In the genomic region with DNA sequence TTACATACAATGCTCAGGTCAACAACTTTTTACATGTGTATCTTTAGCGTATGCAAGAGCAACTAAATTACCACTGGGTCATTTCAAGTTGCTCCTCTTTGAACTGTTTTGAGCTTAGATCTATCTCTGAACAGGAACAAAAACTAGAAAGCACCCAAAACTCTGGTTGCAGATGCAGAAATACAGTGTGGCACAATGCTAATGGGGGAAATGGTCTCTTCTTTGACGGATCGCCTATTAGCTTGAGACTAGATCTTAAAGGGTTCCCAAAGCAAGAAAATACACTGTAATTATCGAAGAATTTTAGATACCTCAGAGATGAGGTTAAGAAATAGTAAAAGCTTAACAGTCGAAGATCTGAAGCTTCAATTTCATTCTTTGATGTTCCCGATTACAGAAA, we compare ENCODE assay signal across 8 cellular contexts. TPM values are rescaled to one million over a fixed set of nuclear protein-coding genes. Genes with fewer than 3 reads are reported as not detected.
A peak's percentile ranks its signal among the peaks of the same experiment; 100 is the strongest.
DNase-seq lines count a peak whose midpoint lies in the region; ATAC-seq and TF ChIP-seq lines count a peak whose summit lies in the region.

No MANE protein-coding gene starts in this region.

- no peak for TF ChIP-seq EP300 in stomach (IDR thresholded peaks at IDR 0.05)

- no peaks in the 10 kb centered on the region for H3K9me3 ChIP-seq in CD8-positive, alpha-beta T cell (ENCODE audit: low read length)
- no peaks in the 10 kb centered on the region for H3K9me3 ChIP-seq in iPS-20b (ENCODE audit: insufficient read depth, low read depth, low read length)
- no peaks in the 10 kb centered on the region for H3K9me3 ChIP-seq in stomach

- no peak for TF ChIP-seq POLR2A in stomach (IDR thresholded peaks at IDR 0.05)

- peaks cover 70% of the 10 kb centered on the region for H3K4me1 ChIP-seq in CD8-positive, alpha-beta T cell (ENCODE audit: insufficient read depth, low read length)
- H3K4me1 ChIP-seq in iPS-20b (ENCODE audit: insufficient read depth, low read length) = peaks cover 18% of the 10 kb centered on the region
- H3K4me1 ChIP-seq in stomach = peaks cover 15 to 79% (median 56%) of the 10 kb centered on the region in 4 donors

- H3K27ac Mint-ChIP-seq in CD8-positive, alpha-beta T cell = peak overlapping the region; percentile 97
- peak overlapping the region; percentile 89 for H3K27ac Mint-ChIP-seq in activated CD8-positive, alpha-beta T cell treated with anti-CD3 and anti-CD28 coated beads, Interleukin-2, amount 10 ng/mL, durations not matched to agents 7 days and 5 days

- no peaks in the 10 kb centered on the region for H3K9me3 Mint-ChIP-seq in CD8-positive, alpha-beta T cell
- H3K9me3 Mint-ChIP-seq in activated CD8-positive, alpha-beta T cell treated with anti-CD3 and anti-CD28 coated beads, Interleukin-2, amount 10 ng/mL, durations not matched to agents 7 days and 5 days (ENCODE audit: insufficient read depth) = peaks cover 4% of the 10 kb centered on the region

- POLR2A ChIA-PET in CD8-positive, alpha-beta T cell (lab: Charles Lee) = interaction anchor here (0.6 to 3.6 kb wide), 13 partner anchors 8 to 1089 kb away, joined by 3 to 31 read pairs (median 5); a partner anchor contains a TSS
- POLR2A ChIA-PET in activated CD8-positive, alpha-beta T cell treated with anti-CD3 and anti-CD28 coated beads, Interleukin-2, amount 10 ng/mL, durations not matched to agents 7 days and 5 days (lab: Charles Lee) = interaction anchor here (0.8 to 2.0 kb wide), 7 partner anchors 8 to 271 kb away, joined by 4 to 12 read pairs (median 5); a partner anchor contains a TSS

- intact Hi-C loops in CD8-positive, alpha-beta T cell (cut with DNase I, micrococcal nuclease) = loop anchor here (1.0 to 10.0 kb wide), 10 partner anchors 8 to 1057 kb away; a partner anchor contains a TSS
- intact Hi-C loops in stomach (cut with DNase I; ENCODE audit: low total_unique reads) = no loop called here

- H3K36me3 Mint-ChIP-seq in CD8-positive, alpha-beta T cell = peaks cover 37% of the 10 kb centered on the region
- peaks cover 22% of the 10 kb centered on the region for H3K36me3 Mint-ChIP-seq in activated CD8-positive, alpha-beta T cell treated with anti-CD3 and anti-CD28 coated beads, Interleukin-2, amount 10 ng/mL, durations not matched to agents 7 days and 5 days (ENCODE audit: low read depth)

- no peaks in the 10 kb centered on the region for H3K27me3 ChIP-seq in CD8-positive, alpha-beta T cell (ENCODE audit: insufficient read depth, low read length)
- H3K27me3 ChIP-seq in HL-60 (ENCODE audit: insufficient read depth, poor library complexity, severe bottlenecking) = peaks cover 11% of the 10 kb centered on the region
- peaks cover 39% of the 10 kb centered on the region for H3K27me3 ChIP-seq in iPS-20b (ENCODE audit: insufficient read depth, low read length)
- H3K27me3 ChIP-seq in stomach = no peaks in the 10 kb centered on the region

- H3K4me1 Mint-ChIP-seq in CD8-positive, alpha-beta T cell (ENCODE audit: low read depth) = peaks cover 78% of the 10 kb centered on the region
- peaks cover 77% of the 10 kb centered on the region for H3K4me1 Mint-ChIP-seq in activated CD8-positive, alpha-beta T cell treated with anti-CD3 and anti-CD28 coated beads, Interleukin-2, amount 10 ng/mL, durations not matched to agents 7 days and 5 days (ENCODE audit: low read depth)

- H3K4me3 Mint-ChIP-seq in CD8-positive, alpha-beta T cell = peak overlapping the region; percentile 93
- H3K4me3 Mint-ChIP-seq in activated CD8-positive, alpha-beta T cell treated with anti-CD3 and anti-CD28 coated beads, Interleukin-2, amount 10 ng/mL, durations not matched to agents 7 days and 5 days = peak overlapping the region; percentile 92

- H3K27ac ChIP-seq in CD8-positive, alpha-beta T cell (ENCODE audit: low read depth, low read length) = peak overlapping the region; percentile 92
- peak overlapping the region; percentile 93 for H3K27ac ChIP-seq in HL-60 (replicated peaks)
- H3K27ac ChIP-seq in iPS-20b (ENCODE audit: low read length) = no peak overlapping the region
- peak overlapping the region in 4 of 5 donors; percentile 95 to 97 (median 96) for H3K27ac ChIP-seq in stomach

- peak overlapping the region; percentile 90 for H3K4me3 ChIP-seq in CD8-positive, alpha-beta T cell (ENCODE audit: low read depth, low read length)
- H3K4me3 ChIP-seq in HL-60 (replicated peaks; ENCODE audit: insufficient read depth, low read length) (peak overlapping the region; percentile 78), iPS-20b (ENCODE audit: low read length) (peak overlapping the region; percentile 91), stomach (peak overlapping the region; percentile 68 to 95 (median 91))

- H3K36me3 ChIP-seq in CD8-positive, alpha-beta T cell (ENCODE audit: insufficient read depth, low read length) = no peaks in the 10 kb centered on the region
- H3K36me3 ChIP-seq in iPS-20b (ENCODE audit: insufficient read depth, low read depth, low read length) (no peaks in the 10 kb centered on the region), stomach (no peaks in the 10 kb centered on the region)

- DNase-seq in CD8-positive, alpha-beta T cell = no peak
- DNase-seq in HL-60 (ENCODE audit: low read depth in 1 of 2, low spot score in 1 of 2) (peak in 1 of 2 experiments; percentile 23), stomach (no peak), NCI-H1436 treated with DMSO at 0.1 percent for 48 hours (lab: John Stamatoyannopoulos, UW) (no peak)
- no peak for DNase-seq in activated CD8-positive, alpha-beta T cell treated with anti-CD3 and anti-CD28 coated beads, Interleukin-2, amount 10 ng/mL, durations not matched to agents 7 days and 5 days
- no peak for DNase-seq in activated effector memory CD4-positive, alpha-beta T cell treated with Interleukin-2 at 50 U/mL for 16 hours

- no peaks in the 10 kb centered on the region for H3K27me3 Mint-ChIP-seq in CD8-positive, alpha-beta T cell (ENCODE audit: low read depth)
- no peaks in the 10 kb centered on the region for H3K27me3 Mint-ChIP-seq in activated CD8-positive, alpha-beta T cell treated with anti-CD3 and anti-CD28 coated beads, Interleukin-2, amount 10 ng/mL, durations not matched to agents 7 days and 5 days (ENCODE audit: low read depth)

- CTCF ChIA-PET in CD8-positive, alpha-beta T cell (lab: Charles Lee) = interaction anchor here (1.2 to 6.1 kb wide), 5 partner anchors 9 to 271 kb away, joined by 3 to 33 read pairs (median 18); a partner anchor contains a TSS
- CTCF ChIA-PET in activated CD8-positive, alpha-beta T cell treated with anti-CD3 and anti-CD28 coated beads, Interleukin-2, amount 10 ng/mL, durations not matched to agents 7 days and 5 days (lab: Charles Lee) = interaction anchor here (0.7 to 7.2 kb wide), 9 partner anchors 9 to 871 kb away, joined by 3 to 69 read pairs (median 6); a partner anchor contains a TSS

- 0% methylated on average over 6 of the region's 6 CpGs for WGBS in stomach, 5 donors

- TF ChIP-seq CTCF in CD8-positive, alpha-beta T cell (IDR thresholded peaks at IDR 0.05) = no peak
- TF ChIP-seq CTCF in HL-60 (IDR thresholded peaks at IDR 0.05; ENCODE audit: insufficient read depth, low read length) (no peak), stomach (IDR thresholded peaks at IDR 0.05) (no peak)

- no peak for ATAC-seq in CD8-positive, alpha-beta T cell
- ATAC-seq in activated CD8-positive, alpha-beta T cell treated with anti-CD3 and anti-CD28 coated beads, Interleukin-2, amount 10 ng/mL, durations not matched to agents 7 days and 5 days = no peak
- ATAC-seq in HG02642 (IDR thresholded peaks at IDR 0.05; ENCODE audit: poor library complexity, unreplicated experiment) = no peak

- H3K9ac ChIP-seq in iPS-20b (ENCODE audit: low read depth, low read length) = peak overlapping the region; percentile 76; the same call in 1 of the 2 replicates

RNA-seq across cellular contexts. Expression of a gene that starts 0.9 kb away (rescaled TPM):
- 100 to 1,000 TPM; 160 to 166 TPM for total RNA-seq in CD8-positive, alpha-beta T cell
- 10 to 100 TPM; 72.0 to 72.6 TPM for total RNA-seq in activated CD8-positive, alpha-beta T cell treated with anti-CD3 and anti-CD28 coated beads, Interleukin-2, amount 10 ng/mL, durations not matched to agents 7 days and 5 days
- 100 to 1,000 TPM in 1 of 5 donors, 10 to 100 TPM in 4; 29.2 to 102 (median 62.0) TPM for total RNA-seq in stomach
- polyA plus RNA-seq in stomach = 10 to 100 TPM; 21.4 to 25.1 (median 21.7) TPM

RNA-seq across cellular contexts. Expression of a gene that starts 41.5 kb away (rescaled TPM):
- total RNA-seq in CD8-positive, alpha-beta T cell = not detected
- not detected for total RNA-seq in activated CD8-positive, alpha-beta T cell treated with anti-CD3 and anti-CD28 coated beads, Interleukin-2, amount 10 ng/mL, durations not matched to agents 7 days and 5 days
- total RNA-seq in stomach = 100 to 1,000 TPM in 4 of 5 donors, 10 to 100 TPM in 1; 33.0 to 941 (median 223) TPM
- 100 to 1,000 TPM in 2 of 3 donors, 10 to 100 TPM in 1; 76.9 to 258 (median 109) TPM for polyA plus RNA-seq in stomach

Comparison
In these comparisons a context has a peak if more than half of its experiments do, and no peak if none do; other contexts are left out.
1. RNA of a gene that starts 41.5 kb away (total RNA-seq): 33.0 to 941 TPM in stomach; not detected in CD8-positive, alpha-beta T cell and not detected in activated CD8-positive, alpha-beta T cell treated with anti-CD3 and anti-CD28 coated beads, Interleukin-2, amount 10 ng/mL, durations not matched to agents 7 days and 5 days; every median in the first group is over 10 times any median in the second.
2. Peak in every context shown above with its lines, with median percentiles within 50 percentile points of each other: H3K4me3 ChIP-seq.